Comparison of ENCODE assay signal across 8 cellular contexts in the genomic region with DNA sequence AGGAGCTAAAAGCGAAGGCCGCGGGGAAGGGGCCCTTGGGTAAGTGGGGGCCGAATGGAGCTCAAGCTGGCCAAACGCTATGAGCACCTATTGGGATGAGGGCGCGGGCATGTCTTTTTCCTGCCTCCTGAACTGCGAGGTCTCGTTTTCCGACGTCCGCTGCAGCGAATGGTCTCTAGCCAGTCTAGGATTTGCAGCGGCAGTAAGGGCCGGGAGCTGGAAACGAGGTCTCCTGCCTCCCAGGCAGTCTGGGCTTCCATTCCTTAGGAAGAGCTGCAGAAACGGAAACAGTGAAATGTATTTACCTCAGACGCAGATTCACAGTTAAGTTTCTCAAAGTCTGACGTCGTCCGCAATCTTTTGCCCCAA. TPM values are rescaled to one million over a fixed set of nuclear protein-coding genes. Genes with fewer than 3 reads are reported as not detected.
DNase-seq lines count a peak whose midpoint lies in the region; ATAC-seq and TF ChIP-seq lines count a peak whose summit lies in the region.

No MANE protein-coding gene starts in this region.

- H3K36me3 Mint-ChIP-seq in H9 (ENCODE audit: insufficient read depth in 1 of 3, low read depth in 3 of 3): peaks cover 18 to 47% (median 26%) of the 10 kb centered on the region in 3 experiments; a peak in 6 of 7 replicates
- H3K36me3 Mint-ChIP-seq in activated T-helper 17 cell treated with anti-CD3 and anti-CD28 coated beads, Interleukin-2, amount 50 U/mL, for 72 hours (ENCODE audit: low read depth): peaks cover 55% of the 10 kb centered on the region
- peaks cover 63% of the 10 kb centered on the region for H3K36me3 Mint-ChIP-seq in stimulated activated effector memory CD8-positive, alpha-beta T cell treated with anti-CD3 and anti-CD28 coated beads, Interleukin-12 subunit alpha, Interleukin-12 subunit beta, amount 100 ng/mL, for 72 hours

- DNase-seq in ACHN (peak; percentile 27), H9 (no peak), SHP77 (lab: John Stamatoyannopoulos, UW) (no peak), DMS79 (lab: John Stamatoyannopoulos, UW) (no peak)
- no peak for DNase-seq in stimulated activated effector memory CD8-positive, alpha-beta T cell treated with anti-CD3 and anti-CD28 coated beads, Interleukin-12 subunit alpha, Interleukin-12 subunit beta, amount 100 ng/mL, for 72 hours (ENCODE audit: low spot score in 2 of 2)

- H2BK5ac ChIP-seq in H9 (ENCODE audit: insufficient read length, low read length): no peak overlapping the region

- peak; percentile 0 for ATAC-seq in activated T-helper 17 cell treated with anti-CD3 and anti-CD28 coated beads, Interleukin-2, amount 50 U/mL, for 72 hours (replicated peaks)
- ATAC-seq in stimulated activated effector memory CD8-positive, alpha-beta T cell treated with anti-CD3 and anti-CD28 coated beads, Interleukin-12 subunit alpha, Interleukin-12 subunit beta, amount 100 ng/mL, for 72 hours: no peak
- ATAC-seq in GM19035 (IDR thresholded peaks at IDR 0.05; ENCODE audit: unreplicated experiment): no peak

- H3K14ac ChIP-seq in H9 (ENCODE audit: insufficient read depth, low read length): peak overlapping the region; percentile 94

- peaks cover 5% of the 10 kb centered on the region for H3K79me1 ChIP-seq in H9 (ENCODE audit: insufficient read depth, low read depth, low read length, poor library complexity, severe bottlenecking)

- H3K27me3 ChIP-seq in H9 (ENCODE audit: insufficient read depth, low read length): no peaks in the 10 kb centered on the region

- H3K56ac ChIP-seq in H9 (ENCODE audit: insufficient read length, low read depth, low read length): no peak overlapping the region

- no peaks in the 10 kb centered on the region for H3K9me3 ChIP-seq in H9 (ENCODE audit: control insufficient read depth, low read depth, low read length)

- peaks cover 12 to 21% of the 10 kb centered on the region in 2 experiments for H3K4me1 Mint-ChIP-seq in H9
- peaks cover 16% of the 10 kb centered on the region for H3K4me1 Mint-ChIP-seq in activated T-helper 17 cell treated with anti-CD3 and anti-CD28 coated beads, Interleukin-2, amount 50 U/mL, for 72 hours
- H3K4me1 Mint-ChIP-seq in stimulated activated effector memory CD8-positive, alpha-beta T cell treated with anti-CD3 and anti-CD28 coated beads, Interleukin-12 subunit alpha, Interleukin-12 subunit beta, amount 100 ng/mL, for 72 hours: peaks cover 32% of the 10 kb centered on the region

- H3K4ac ChIP-seq in H9 (ENCODE audit: low read depth, low read length): no peak overlapping the region

- no peak overlapping the region for H3K23ac ChIP-seq in H9 (ENCODE audit: insufficient read length, low read depth, low read length)

- TF ChIP-seq CTCF in H9 (conservative IDR thresholded peaks at IDR 0.05): no peak

- H3K27ac ChIP-seq in H9 (ENCODE audit: insufficient read length, low read depth, low read length): no peak overlapping the region

- H3K4me3 Mint-ChIP-seq in H9: peak overlapping the region; percentile 93 to 99
- peak overlapping the region; percentile 93 for H3K4me3 Mint-ChIP-seq in activated T-helper 17 cell treated with anti-CD3 and anti-CD28 coated beads, Interleukin-2, amount 50 U/mL, for 72 hours
- peak overlapping the region; percentile 83 for H3K4me3 Mint-ChIP-seq in stimulated activated effector memory CD8-positive, alpha-beta T cell treated with anti-CD3 and anti-CD28 coated beads, Interleukin-12 subunit alpha, Interleukin-12 subunit beta, amount 100 ng/mL, for 72 hours

- peak overlapping the region; percentile 81 for H3K18ac ChIP-seq in H9 (ENCODE audit: insufficient read length, low read depth, low read length)

- H3T11ph ChIP-seq in H9 (ENCODE audit: low read length): no peak overlapping the region

- peaks cover 5% of the 10 kb centered on the region; the same call in 1 of the 2 replicates for H3K79me2 ChIP-seq in H9 (ENCODE audit: insufficient read depth, low read length)

- H4K91ac ChIP-seq in H9 (ENCODE audit: insufficient read length, low read depth, low read length): no peak overlapping the region

- peak overlapping the region; percentile 98 to 99 (median 99); a peak in 6 of 7 replicates for H3K27ac Mint-ChIP-seq in H9
- H3K27ac Mint-ChIP-seq in activated T-helper 17 cell treated with anti-CD3 and anti-CD28 coated beads, Interleukin-2, amount 50 U/mL, for 72 hours: peak overlapping the region; percentile 91
- peak overlapping the region; percentile 85 for H3K27ac Mint-ChIP-seq in stimulated activated effector memory CD8-positive, alpha-beta T cell treated with anti-CD3 and anti-CD28 coated beads, Interleukin-12 subunit alpha, Interleukin-12 subunit beta, amount 100 ng/mL, for 72 hours

- no peaks in the 10 kb centered on the region for H4K20me1 ChIP-seq in H9 (ENCODE audit: control insufficient read depth, insufficient read depth, insufficient read length)

- H4K8ac ChIP-seq in H9 (replicated peaks; ENCODE audit: insufficient read length, low read depth, low read length): no peak overlapping the region

- no peak overlapping the region for H2BK120ac ChIP-seq in H9 (ENCODE audit: low read depth, low read length, poor library complexity, severe bottlenecking)

- WGBS in H9 (ENCODE audit: extremely low coverage, insufficient read length, low lambda C conversion rate): no CpG with 5 or more reads among the region's 21 CpGs

- H4K5ac ChIP-seq in H9 (ENCODE audit: insufficient read length, low read depth, low read length): no peak overlapping the region

- peak overlapping the region; percentile 96 for H3K4me3 ChIP-seq in iPS-11a (ENCODE audit: low read depth, low read length)

- no peaks in the 10 kb centered on the region for H3K27me3 Mint-ChIP-seq in H9 (ENCODE audit: low read depth)
- H3K27me3 Mint-ChIP-seq in activated T-helper 17 cell treated with anti-CD3 and anti-CD28 coated beads, Interleukin-2, amount 50 U/mL, for 72 hours: no peaks in the 10 kb centered on the region

- in situ Hi-C loops in ACHN (cut with HindIII; ENCODE audit: low pct_ligation_motif_present, low pct_unique_long_range_greater_than_20kb, low sequenced_read_pairs): no loop called here

- H3K23me2 ChIP-seq in H9 (ENCODE audit: insufficient read length, low read depth, low read length, poor library complexity, severe bottlenecking): no peaks in the 10 kb centered on the region

- peak overlapping the region; percentile 95 for H3K9ac ChIP-seq in H9 (ENCODE audit: extremely low read depth, insufficient read length, low read length)

- no peak overlapping the region for H2AFZ ChIP-seq in H9 (ENCODE audit: low read length)

- H3K4me1 ChIP-seq in H9 (ENCODE audit: insufficient read depth, low read length): peaks cover 3% of the 10 kb centered on the region; the same call in 1 of the 2 replicates

- H3K4me2 ChIP-seq in H9 (ENCODE audit: insufficient read depth, insufficient read length, low read length): peak overlapping the region; percentile 89

- no peak overlapping the region for H2BK20ac ChIP-seq in H9 (ENCODE audit: low read depth, low read length, poor library complexity, severe bottlenecking)

- H3K9me3 Mint-ChIP-seq in H9: no peaks in the 10 kb centered on the region
- no peaks in the 10 kb centered on the region for H3K9me3 Mint-ChIP-seq in activated T-helper 17 cell treated with anti-CD3 and anti-CD28 coated beads, Interleukin-2, amount 50 U/mL, for 72 hours
- no peaks in the 10 kb centered on the region for H3K9me3 Mint-ChIP-seq in stimulated activated effector memory CD8-positive, alpha-beta T cell treated with anti-CD3 and anti-CD28 coated beads, Interleukin-12 subunit alpha, Interleukin-12 subunit beta, amount 100 ng/mL, for 72 hours

- H2BK15ac ChIP-seq in H9 (ENCODE audit: low read depth, low read length): no peak overlapping the region

- no peak overlapping the region for H2AK5ac ChIP-seq in H9 (ENCODE audit: insufficient read length, low read length)

- no peak overlapping the region for H2BK12ac ChIP-seq in H9 (ENCODE audit: insufficient read length, low read depth, low read length)

RNA-seq across cellular contexts. Expression of gene TMA7, which starts 0.5 kb away (rescaled TPM):
- 305 and 309 TPM in 2 replicates for total RNA-seq in H9 (2021)
- total RNA-seq in activated T-helper 17 cell treated with anti-CD3 and anti-CD28 coated beads, Interleukin-2, amount 50 U/mL, for 72 hours: 100 to 1,000 TPM; 181 to 328 TPM

RNA-seq across cellular contexts. Expression of gene CCDC51, which starts 0.7 kb away (rescaled TPM):
- 20.0 and 22.0 TPM in 2 replicates for total RNA-seq in H9 (2021)
- total RNA-seq in activated T-helper 17 cell treated with anti-CD3 and anti-CD28 coated beads, Interleukin-2, amount 50 U/mL, for 72 hours: 10 to 100 TPM; 15.5 to 28.4 TPM

RNA-seq across cellular contexts. Expression of gene ATRIP, which starts 6.0 kb away (rescaled TPM):
- total RNA-seq in H9 (2021): 16.3 and 17.5 TPM in 2 replicates
- 10 to 100 TPM; 10.5 to 14.9 TPM for total RNA-seq in activated T-helper 17 cell treated with anti-CD3 and anti-CD28 coated beads, Interleukin-2, amount 50 U/mL, for 72 hours

RNA-seq across cellular contexts. Expression of gene PLXNB1, which starts 10.7 kb away (rescaled TPM):
- 175 and 184 TPM in 2 replicates for total RNA-seq in H9 (2021)
- 1 to 10 TPM; 3.5 to 3.8 TPM for total RNA-seq in activated T-helper 17 cell treated with anti-CD3 and anti-CD28 coated beads, Interleukin-2, amount 50 U/mL, for 72 hours
